ENCODE assay signal across 28 cellular contexts in genomic region chr20:17657079-17657825, GRCh38. TPM values are rescaled to one million over a fixed set of nuclear protein-coding genes. Genes with fewer than 3 reads are reported as not detected.
DNase-seq lines count a peak whose midpoint lies in the region; ATAC-seq and TF ChIP-seq lines count a peak whose summit lies in the region.
"Had no signal": no experiment of that assay in that cellular context is flagged by ENCODE, and none has a peak within 500 bp of the region (broad histone marks: within the 10 kb centered on the region; RNA-seq: fewer than 3 reads in every experiment).

No MANE protein-coding gene starts in this region.

- peaks cover 58% of the 10 kb centered on the region for H3K4me1 ChIP-seq in left ventricle myocardium inferior
- H3K4me1 ChIP-seq in urinary bladder (ENCODE audit: insufficient read depth) = no peaks in the 10 kb centered on the region

- WGBS in urinary bladder = 63% methylated on average over 9 of the region's 9 CpGs

- H3K4me3 ChIP-seq in left ventricle myocardium inferior (no peak overlapping the region), urinary bladder (ENCODE audit: low read depth, low read length) (no peak overlapping the region)
- H3K4me3 ChIP-seq: A549, MG63 had no signal

- intact Hi-C loops in Right ventricle myocardium inferior (cut with DNase I) = no loop called here
- intact Hi-C loops in left ventricle myocardium inferior (cut with micrococcal nuclease) = no loop called here
- intact Hi-C loops in natural killer cell (cut with micrococcal nuclease) = no loop called here

- H3K4me1 Mint-ChIP-seq in chondrocyte (ENCODE audit: low read depth) (peaks cover 78% of the 10 kb centered on the region), natural killer cell (peaks cover 56 to 58% of the 10 kb centered on the region in 2 donors)
- H3K4me1 Mint-ChIP-seq: memory B cell had no signal

- DNase-seq in Right ventricle myocardium inferior (ENCODE audit: missing footprints) (peak; percentile 59), left ventricle myocardium inferior (no peak), chondrocyte (ENCODE audit: low spot score) (no peak), natural killer cell (no peak), inferior parietal cortex (ENCODE audit: extremely low spot score) (no peak)
- no peak for DNase-seq in stimulated activated CD4-positive, alpha-beta T cell treated with anti-CD3 and anti-CD28 coated beads, Interleukin-12 subunit alpha, Interleukin-12 subunit beta, amount 100 ng/mL, for 4 hours
- DNase-seq: activated CD8-positive, alpha-beta memory T cell treated with anti-CD3 and anti-CD28 coated beads, Interleukin-2, amount 50 U/mL, for 4 hours; C1 segment of cervical spinal cord; hippocampal formation; islet precursor cell; MG63; NCI-H1436 treated with DMSO at 0.1 percent for 48 hours; NCI-H2171; NCI-H526; SHP77 treated with DMSO at 0.1 percent for 48 hours; T-helper 1 cell had no signal

- H3K9me3 ChIP-seq in left ventricle myocardium inferior (replicated peaks) = no peaks in the 10 kb centered on the region
- H3K9me3 ChIP-seq: MG63 had no signal

- H3K4me3 Mint-ChIP-seq in chondrocyte (ENCODE audit: unreplicated experiment) = no peak overlapping the region
- H3K4me3 Mint-ChIP-seq in natural killer cell = no peak overlapping the region
- H3K4me3 Mint-ChIP-seq: memory B cell had no signal

- H3K36me3 ChIP-seq in left ventricle myocardium inferior (peaks cover 24% of the 10 kb centered on the region), urinary bladder (ENCODE audit: insufficient read depth) (no peaks in the 10 kb centered on the region)

- H3K27me3 Mint-ChIP-seq in chondrocyte (ENCODE audit: low read depth) = no peaks in the 10 kb centered on the region
- H3K27me3 Mint-ChIP-seq in natural killer cell (ENCODE audit: low read depth in 2 of 2) = no peaks in the 10 kb centered on the region
- H3K27me3 Mint-ChIP-seq: memory B cell had no signal

- peaks cover 8% of the 10 kb centered on the region for H3K9me3 Mint-ChIP-seq in chondrocyte (ENCODE audit: low read depth)
- H3K9me3 Mint-ChIP-seq in natural killer cell = no peaks in the 10 kb centered on the region

- no peak overlapping the region for H3K27ac ChIP-seq in left ventricle myocardium inferior (replicated peaks)
- peak overlapping the region; percentile 12 for H3K27ac ChIP-seq in urinary bladder (ENCODE audit: low read depth)
- H3K27ac ChIP-seq: A549, epithelial cell of prostate, HL-60 had no signal

- H3K27ac Mint-ChIP-seq in chondrocyte (ENCODE audit: unreplicated experiment) = peak overlapping the region; percentile 94
- peak overlapping the region; percentile 48 to 58 for H3K27ac Mint-ChIP-seq in natural killer cell
- H3K27ac Mint-ChIP-seq: memory B cell had no signal

- H3K27me3 ChIP-seq in left ventricle myocardium inferior (ENCODE audit: low read depth) = no peaks in the 10 kb centered on the region
- H3K27me3 ChIP-seq: MG63 had no signal

- no peak for ATAC-seq in Right ventricle myocardium inferior
- ATAC-seq in natural killer cell = no peak
- no peak for ATAC-seq in GM21360 (IDR thresholded peaks at IDR 0.05; ENCODE audit: unreplicated experiment)
- ATAC-seq: A549 had no signal

- H3K36me3 Mint-ChIP-seq in chondrocyte (ENCODE audit: low read depth) (peaks cover 48% of the 10 kb centered on the region), natural killer cell (peaks cover 14% of the 10 kb centered on the region)

- TF ChIP-seq CTCF in left ventricle myocardium inferior (IDR thresholded peaks at IDR 0.05; ENCODE audit: borderline replicate concordance) = no peak
- TF ChIP-seq CTCF in chondrocyte (IDR thresholded peaks at IDR 0.05) = no peak
- TF ChIP-seq CTCF in natural killer cell (IDR thresholded peaks at IDR 0.05) = no peak

RNA-seq across cellular contexts. Expression of gene RRBP1, which starts 24.8 kb away (rescaled TPM):
- total RNA-seq in Right ventricle myocardium inferior (38.5 TPM), left ventricle myocardium inferior (31.3 TPM), chondrocyte (459 to 621 TPM (median 460 TPM) in 3 replicates), natural killer cell (10 to 100 TPM; 88.3 to 95.4 (median 90.1) TPM), urinary bladder (147 TPM)
- 80.1 TPM for polyA plus RNA-seq in urinary bladder

RNA-seq across cellular contexts. Expression of gene BANF2, which starts 42.5 kb away (rescaled TPM):
- total RNA-seq in Right ventricle myocardium inferior (not detected), left ventricle myocardium inferior (not detected), chondrocyte (not detected in 3 replicates), natural killer cell (not detected), urinary bladder (not detected)
- polyA plus RNA-seq in urinary bladder = not detected
- total RNA-seq: bronchial epithelial cell, dermis microvascular lymphatic vessel endothelial cell, fibroblast of villous mesenchyme, pulmonary artery endothelial cell, ureter had no signal
- polyA plus RNA-seq: A549, neural cell had no signal
